ENCODE assay signal across 33 cellular contexts in the genomic region with DNA sequence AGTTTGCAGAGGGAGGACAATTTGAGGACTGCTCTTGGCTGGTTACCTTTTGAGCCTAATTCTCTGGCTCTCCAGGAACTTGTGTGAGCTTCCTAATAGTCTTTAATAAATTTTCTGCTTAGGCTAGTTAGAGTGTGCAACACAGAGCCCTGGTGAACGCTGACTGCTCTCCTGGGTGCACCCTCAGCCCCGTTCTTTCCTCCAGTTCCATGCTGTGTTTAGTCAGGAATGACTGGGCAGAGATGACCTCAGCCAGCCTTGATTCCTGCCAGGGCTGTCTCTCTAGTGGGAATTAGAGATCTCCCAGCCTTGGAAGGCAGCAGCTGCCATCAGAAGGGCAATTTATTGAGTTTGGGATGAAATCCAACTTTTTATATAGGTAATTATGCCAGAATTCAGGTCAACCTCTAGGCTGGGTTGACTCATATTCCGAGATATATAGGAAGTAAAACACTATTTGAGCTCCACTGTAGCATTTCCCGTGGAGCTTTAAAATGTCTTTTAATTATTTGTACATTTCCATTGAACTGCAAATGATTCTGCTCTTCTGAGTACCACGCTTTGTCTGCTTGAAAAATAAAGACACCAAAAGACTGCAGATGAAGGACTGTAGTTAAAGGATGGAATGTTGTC.
DNase-seq lines count a peak whose midpoint lies in the region; ATAC-seq and TF ChIP-seq lines count a peak whose summit lies in the region.
"Had no signal": no experiment of that assay in that cellular context is flagged by ENCODE, and none has a peak within 500 bp of the region (broad histone marks: within the 10 kb centered on the region; RNA-seq: fewer than 3 reads in every experiment).

No MANE protein-coding gene starts in this region.

- H3K36me3 ChIP-seq in BE2C, result no peaks in the 10 kb centered on the region
- no peaks in the 10 kb centered on the region for H3K36me3 ChIP-seq in RWPE2 (ENCODE audit: low read depth)
- H3K36me3 ChIP-seq: BLaER1 treated with 17β-estradiol and CSF1 and Interleukin-3, amounts not matched to agents 10 nM and 100 nM; esophagus squamous epithelium; gastroesophageal sphincter; neural progenitor cell; SJSA1; upper lobe of left lung had no signal

- peak; percentile 84 for ATAC-seq in RWPE2 (ENCODE audit: low read depth)
- peak; percentile 70 for ATAC-seq in foreskin keratinocyte
- ATAC-seq: activated T-helper 17 cell treated with anti-CD3 and anti-CD28 coated beads, Interleukin-2, amount 50 U/mL, for 72 hours; gastroesophageal sphincter; GM23338; left lobe of liver; Panc1 had no signal

- H3K4me1 ChIP-seq in BE2C (no peaks in the 10 kb centered on the region; the same call in 1 of the 2 replicates), RWPE2 (ENCODE audit: insufficient read depth, poor library complexity, severe bottlenecking) (peaks cover 20% of the 10 kb centered on the region), foreskin keratinocyte (peaks cover 6% of the 10 kb centered on the region)
- H3K4me1 ChIP-seq: Caco-2, esophagus squamous epithelium, gastroesophageal sphincter, neural progenitor cell, parathyroid adenoma, upper lobe of left lung had no signal

- H3K27me3 ChIP-seq in BE2C, result no peaks in the 10 kb centered on the region
- no peaks in the 10 kb centered on the region for H3K27me3 ChIP-seq in RWPE2 (ENCODE audit: insufficient read depth, poor library complexity, severe bottlenecking)
- H3K27me3 ChIP-seq in foreskin keratinocyte, result no peaks in the 10 kb centered on the region
- H3K27me3 ChIP-seq: BLaER1 treated with 17β-estradiol and CSF1 and Interleukin-3, amounts not matched to agents 10 nM and 100 nM; neural progenitor cell; SJSA1; upper lobe of left lung had no signal

- TF ChIP-seq CTCF in BE2C (IDR thresholded peaks at IDR 0.05; ENCODE audit: low read depth, low read length) (no peak), RWPE2 (IDR thresholded peaks at IDR 0.05; ENCODE audit: poor library complexity, severe bottlenecking) (no peak), foreskin keratinocyte (conservative IDR thresholded peaks at IDR 0.05) (no peak)

- peak; percentile 33 for DNase-seq in BE2C
- DNase-seq in LoVo (ENCODE audit: low spot score), result peak; percentile 45
- DNase-seq in RWPE2 (ENCODE audit: low spot score), result no peak
- DNase-seq in foreskin keratinocyte, result peak; percentile 47 to 78
- no peak for DNase-seq in NCI-H82 (lab: John Stamatoyannopoulos, UW)
- no peak for DNase-seq in Ammon's horn (ENCODE audit: low spot score)
- DNase-seq in HT-29 (ENCODE audit: low spot score), result no peak
- no peak for DNase-seq in anterior cingulate cortex (lab: John Stamatoyannopoulos, UW)
- DNase-seq: activated CD4-positive, alpha-beta memory T cell treated with anti-CD3 and anti-CD28 coated beads for 36 hours; activated CD8-positive, alpha-beta memory T cell treated with anti-CD3 and anti-CD28 coated beads, Interleukin-2, amount 50 U/mL, for 48 hours; aorta; Caco-2; central memory CD4-positive, alpha-beta T cell; endodermal cell; esophagus squamous epithelium; hippocampal formation; IMR-90; mesenchymal stem cell; NCI-H1436; NK-92 treated with Interleukin-12 subunit alpha and Interleukin-12 subunit beta, amount 100 ng/mL, for 24 hours; stimulated activated CD4-positive, alpha-beta T cell treated with anti-CD3 and anti-CD28 coated beads, Interleukin-1b, Interleukin-23, amount 100 ng/mL, for 48 hours; T-helper 1 cell; upper lobe of left lung had no signal

- H3K27ac ChIP-seq in RWPE2 (ENCODE audit: poor library complexity, severe bottlenecking) (peak overlapping the region; percentile 65), foreskin keratinocyte (no peak overlapping the region)
- H3K27ac ChIP-seq: BLaER1 treated with 17β-estradiol and CSF1 and Interleukin-3, amounts not matched to agents 10 nM and 100 nM; esophagus squamous epithelium; gastroesophageal sphincter; neural progenitor cell; parathyroid adenoma; SJSA1; upper lobe of left lung had no signal

- no peak overlapping the region for H3K4me3 ChIP-seq in BE2C (ENCODE audit: low read depth, low read length)
- H3K4me3 ChIP-seq in RWPE2 (ENCODE audit: severe bottlenecking), result no peak overlapping the region
- H3K4me3 ChIP-seq: BLaER1 treated with 17β-estradiol and CSF1 and Interleukin-3, amounts not matched to agents 10 nM and 100 nM; esophagus squamous epithelium; gastroesophageal sphincter; GM23338; neural progenitor cell; SJSA1; smooth muscle cell; upper lobe of left lung had no signal

- H3K9me3 ChIP-seq in BE2C (no peaks in the 10 kb centered on the region), RWPE2 (ENCODE audit: severe bottlenecking) (no peaks in the 10 kb centered on the region)
- H3K9me3 ChIP-seq: Caco-2, esophagus squamous epithelium, gastroesophageal sphincter, SJSA1, upper lobe of left lung had no signal

Comparison
In these comparisons a context has a peak if more than half of its experiments do, and no peak if none do; other contexts are left out.
1. DNase-seq: peak in BE2C (single experiment), LoVo (single experiment) and foreskin keratinocyte (2 of 2); none in RWPE2 (single experiment), NCI-H82 (single experiment), Ammon's horn (single experiment), HT-29 (single experiment) and anterior cingulate cortex (0 of 58).